8 cellular contexts compared by ENCODE assay signal in genomic region chr16:28878083-28878926, GRCh38. TPM values are rescaled to one million over a fixed set of nuclear protein-coding genes. Genes with fewer than 3 reads are reported as not detected.
DNase-seq lines count a peak whose midpoint lies in the region; ATAC-seq and TF ChIP-seq lines count a peak whose summit lies in the region.

Gene ATP2A1 (plus strand): TSS chr16:28878488. CDS start chr16:28878672, 184 bp downstream.

- H3K4me3 Mint-ChIP-seq in MCF 10A (ENCODE audit: unreplicated experiment), result peak within 1 kb of the TSS; percentile 79

- TF ChIP-seq CTCF in cardiac muscle cell (IDR thresholded peaks at IDR 0.05; ENCODE audit: low read depth, low read length) (no peak), MCF 10A (IDR thresholded peaks at IDR 0.05; ENCODE audit: unreplicated experiment) (no peak), uterus (IDR thresholded peaks at IDR 0.05) (no peak)

- H3K27ac ChIP-seq in cardiac muscle cell, result peak within 1 kb of the TSS; percentile 39
- H3K27ac ChIP-seq in mesodermal cell (ENCODE audit: low read depth, low read length, severe bottlenecking), result no peak within 1 kb of the TSS
- H3K27ac ChIP-seq in uterus, result no peak within 1 kb of the TSS

- no peaks in the 10 kb centered on the region for H3K36me3 Mint-ChIP-seq in MCF 10A (ENCODE audit: insufficient read depth, unreplicated experiment)

- intact Hi-C loops in Right ventricle myocardium superior (cut with DNase I) (no loop called here), MCF 10A (cut with micrococcal nuclease) (loop anchor here (2.0 to 5.0 kb wide), 2 partner anchors 66 to 331 kb away; no protein-coding TSS in a partner anchor), uterus (cut with DNase I; ENCODE audit: low total_unique reads) (loop anchor here (10.0 kb wide), 1 partner anchor 46 kb away; the partner anchor contains the start of gene RABEP2)

- H3K27me3 ChIP-seq in cardiac muscle cell, result no peaks in the 10 kb centered on the region
- no peaks in the 10 kb centered on the region for H3K27me3 ChIP-seq in uterus

- POLR2A ChIA-PET in MCF 10A (lab: Yijun Ruan, JAX), result interaction anchor here (1.1 to 1.7 kb wide), 3 partner anchors 8 to 46 kb away, joined by 3 to 6 read pairs (median 5); partner anchors contain the start of gene RABEP2

- H3K9me3 ChIP-seq in cardiac muscle cell (ENCODE audit: low read depth) (no peaks in the 10 kb centered on the region), mesodermal cell (ENCODE audit: control insufficient read depth, low read length) (no peaks in the 10 kb centered on the region), uterus (no peaks in the 10 kb centered on the region)

- CTCF ChIA-PET in MCF 10A (lab: Yijun Ruan, JAX), result interaction anchor here (0.5 to 1.7 kb wide), 3 partner anchors 12 to 67 kb away, joined by 3 to 10 read pairs (median 3); no protein-coding TSS in a partner anchor

- TF ChIP-seq POLR2A in uterus (IDR thresholded peaks at IDR 0.05), result no peak

- ATAC-seq in Right ventricle myocardium superior (ENCODE audit: poor library complexity) (no peak), HG02571 (IDR thresholded peaks at IDR 0.05; ENCODE audit: unreplicated experiment) (no peak)

- H3K27me3 Mint-ChIP-seq in MCF 10A (ENCODE audit: insufficient read depth, unreplicated experiment), result peaks cover under 1% of the 10 kb centered on the region

- H3K9me3 Mint-ChIP-seq in MCF 10A (ENCODE audit: unreplicated experiment), result no peaks in the 10 kb centered on the region

- no peak for DNase-seq in cardiac muscle cell (ENCODE audit: low read depth in 1 of 2, low spot score in 1 of 2)
- DNase-seq in Right ventricle myocardium superior, result no peak
- no peak for DNase-seq in MCF 10A (ENCODE audit: unreplicated experiment)
- DNase-seq in uterus, result no peak
- no peak for DNase-seq in NCI-H226
- no peak for DNase-seq in A172 (ENCODE audit: low spot score)

- H3K4me1 Mint-ChIP-seq in MCF 10A (ENCODE audit: insufficient read depth, unreplicated experiment), result no peaks in the 10 kb centered on the region

- H3K36me3 ChIP-seq in cardiac muscle cell, result no peaks in the 10 kb centered on the region
- peaks cover 15% of the 10 kb centered on the region for H3K36me3 ChIP-seq in mesodermal cell (ENCODE audit: control insufficient read depth, insufficient read depth, low read length)
- H3K36me3 ChIP-seq in uterus, result no peaks in the 10 kb centered on the region

- no TSS peak for BruUV-seq in MCF 10A (replicated peaks; lab: Mats Ljungman, UMichigan)

- peaks cover 28% of the 10 kb centered on the region for H3K4me1 ChIP-seq in cardiac muscle cell (ENCODE audit: low read depth)
- peaks cover 19% of the 10 kb centered on the region for H3K4me1 ChIP-seq in mesodermal cell (ENCODE audit: control insufficient read depth, insufficient read depth, low read length, poor library complexity, severe bottlenecking)
- H3K4me1 ChIP-seq in uterus, result peaks cover 0 to 10% of the 10 kb centered on the region in 2 donors

- peak within 1 kb of the TSS; percentile 65 for H3K4me3 ChIP-seq in cardiac muscle cell
- H3K4me3 ChIP-seq in mesodermal cell (ENCODE audit: extremely low read depth, insufficient read depth, low read length, poor library complexity, severe bottlenecking), result peak within 1 kb of the TSS; percentile 62
- H3K4me3 ChIP-seq in uterus, result peak within 1 kb of the TSS; percentile 49 to 65

- no peak within 1 kb of the TSS for H3K27ac Mint-ChIP-seq in MCF 10A (ENCODE audit: low read depth, unreplicated experiment)

- 83 to 84% methylated on average over 18 to 21 of the region's 25 CpGs for WGBS in mesodermal cell (ENCODE audit: insufficient coverage in 2 of 2), 2 experiments

RNA-seq across cellular contexts. Expression of gene ATP2A1, which starts in this region (rescaled TPM):
- 2.6 and 2.7 TPM in 2 replicates for total RNA-seq in cardiac muscle cell
- 2.6 and 5.0 TPM in 2 replicates for polyA plus RNA-seq in cardiac muscle cell
- not detected for total RNA-seq in Right ventricle myocardium superior
- total RNA-seq in MCF 10A (2022), result 0.23 and 1.7 TPM in 2 replicates
- 2.7 TPM for polyA plus RNA-seq in mesodermal cell (2013, experiment 1 of 2)
- polyA plus RNA-seq in mesodermal cell (2013, experiment 2 of 2), result 2.0 TPM
- total RNA-seq in uterus, result 1 to 10 TPM in 1 of 4 donors, not detected in 3; 1.6 TPM
- 0.14 and 1.1 TPM in 2 replicates for total RNA-seq in A172 (2014; rRNA removed; shearing (Covaris generic))
